Comparison of ENCODE assay signal across 8 cellular contexts in genomic region chr10:60778214-60778977, GRCh38. TPM values are rescaled to one million over a fixed set of nuclear protein-coding genes. Genes with fewer than 3 reads are reported as not detected.
DNase-seq lines count a peak whose midpoint lies in the region; ATAC-seq and TF ChIP-seq lines count a peak whose summit lies in the region.

TSS of gene CDK1 (plus strand) at chr10:60778478. CDS start at chr10:60780166, 1,688 bp downstream.

- ATAC-seq in HG02885 (IDR thresholded peaks at IDR 0.05; ENCODE audit: poor library complexity, unreplicated experiment) = peak; percentile 96
- ATAC-seq in T-helper 17 cell = peak; percentile 98

- peaks cover 5% of the 10 kb centered on the region for H3K36me3 Mint-ChIP-seq in T-helper 17 cell (ENCODE audit: low read depth)

- peak within 1 kb of the TSS; percentile 61 for H3K27ac Mint-ChIP-seq in T-helper 17 cell

- no peaks in the 10 kb centered on the region for H3K27me3 ChIP-seq in right atrium auricular region
- no peaks in the 10 kb centered on the region for H3K27me3 ChIP-seq in vagina

- H3K4me1 Mint-ChIP-seq in T-helper 17 cell = peaks cover 15% of the 10 kb centered on the region

- H3K27ac ChIP-seq in right atrium auricular region = peak within 1 kb of the TSS in 1 of 2 donors; percentile 52
- H3K27ac ChIP-seq in vagina = no peak within 1 kb of the TSS

- H3K4me3 ChIP-seq in right atrium auricular region (peak within 1 kb of the TSS; percentile 40 to 65), vagina (peak within 1 kb of the TSS; percentile 54 to 62)

- H3K9me3 ChIP-seq in T-helper 17 cell (ENCODE audit: control insufficient read depth, low read length, poor library complexity, severe bottlenecking) (no peaks in the 10 kb centered on the region), right atrium auricular region (no peaks in the 10 kb centered on the region), vagina (no peaks in the 10 kb centered on the region)

- TF ChIP-seq POLR2A in GM15510 (IDR thresholded peaks at IDR 0.05; ENCODE audit: borderline replicate concordance, extremely low read depth, insufficient read length) (peak; percentile 88), vagina (IDR thresholded peaks at IDR 0.05) (no peak)

- H3K4me1 ChIP-seq in right atrium auricular region = peaks cover 0 to 8% of the 10 kb centered on the region in 2 donors
- H3K4me1 ChIP-seq in vagina = peaks cover 9% of the 10 kb centered on the region

- TF ChIP-seq CTCF in right atrium auricular region (IDR thresholded peaks at IDR 0.05) = no peak
- TF ChIP-seq CTCF in vagina (IDR thresholded peaks at IDR 0.05) = no peak

- DNase-seq in NCI-H1694 treated with DMSO at 0.1 percent for 48 hours (lab: John Stamatoyannopoulos, UW) (peak; percentile 96), T-helper 17 cell (peak; percentile 81 to 92 (median 90)), anterior cingulate cortex (lab: John Stamatoyannopoulos, UW) (peak; percentile 51 to 98 (median 93)), right atrium auricular region (ENCODE audit: low spot score) (peak; percentile 96), pulmonary artery endothelial cell (ENCODE audit: low read depth, low spot score) (peak; percentile 92), vagina (ENCODE audit: extremely low spot score in 2 of 2) (peak in 1 of 2 donors; percentile 96)

- intact Hi-C loops in vagina (cut with DNase I) = no loop called here

- H3K36me3 ChIP-seq in right atrium auricular region = no peaks in the 10 kb centered on the region
- no peaks in the 10 kb centered on the region for H3K36me3 ChIP-seq in vagina

- H3K27me3 Mint-ChIP-seq in T-helper 17 cell = peaks cover 18% of the 10 kb centered on the region

- peak within 1 kb of the TSS; percentile 99 for H3K4me3 Mint-ChIP-seq in T-helper 17 cell

RNA-seq across cellular contexts. Expression of gene CDK1, which starts in this region (rescaled TPM):
- 1 to 10 TPM in 1 of 2 donors, under 1 TPM in 1; 0.67 to 1.4 TPM for total RNA-seq in T-helper 17 cell
- total RNA-seq in right atrium auricular region = 1 to 10 TPM in 1 of 2 donors, under 1 TPM in 1; 0.79 to 3.6 TPM
- total RNA-seq in pulmonary artery endothelial cell = 44.6 and 88.6 TPM in 2 replicates
- 10.8 TPM for total RNA-seq in vagina
